Comparison of ENCODE assay signal across 1 cellular context in the genomic region with DNA sequence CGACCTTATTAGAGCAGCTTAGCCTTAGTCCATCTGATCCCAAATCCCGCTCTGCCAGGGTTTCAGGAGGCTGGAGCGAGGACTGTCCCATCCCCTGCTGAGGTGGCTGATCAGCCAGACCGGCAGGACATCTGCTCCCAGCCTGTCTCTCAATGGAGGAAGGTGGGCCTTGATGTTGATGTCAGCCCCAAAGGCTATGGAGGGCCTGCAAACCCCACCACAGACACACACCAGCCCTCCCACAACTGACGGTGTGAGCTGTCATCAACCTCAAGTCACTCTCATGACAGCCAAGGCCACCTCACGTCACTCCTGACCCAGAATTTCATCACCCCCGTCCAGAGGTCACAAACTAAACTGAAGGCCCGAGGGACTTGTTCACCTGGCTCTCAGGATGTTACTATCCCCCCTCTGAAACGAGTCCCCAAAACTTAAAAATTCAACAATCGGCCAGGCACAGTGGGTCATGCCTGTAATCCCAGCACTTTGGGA.
A peak's percentile ranks its signal among the peaks of the same experiment; 100 is the strongest.
TF ChIP-seq lines count a peak whose summit lies in the region.

No MANE protein-coding gene starts in this region.

TF ChIP-seq in HepG2, 621 proteins besides CTCF, POLR2A, EP300 and RAD21 (continued from another document):
- TF ChIP-seq FOXP4 (CRISPR knock-in tag; IDR thresholded peaks at IDR 0.05), result peak; percentile 48; the same call in 1 of the 2 replicates
- TF ChIP-seq SNAPC2 (CRISPR knock-in tag; IDR thresholded peaks at IDR 0.05), result no peak
- TF ChIP-seq SRY (CRISPR knock-in tag; IDR thresholded peaks at IDR 0.05), result peak; percentile 29; the same call in 1 of the 2 replicates
- no peak; the same call in 1 of the 2 replicates for TF ChIP-seq ETV5 (CRISPR knock-in tag; IDR thresholded peaks at IDR 0.05; ENCODE audit: borderline replicate concordance)
- no peak for TF ChIP-seq PAWR (CRISPR knock-in tag; IDR thresholded peaks at IDR 0.05; ENCODE audit: borderline replicate concordance)
- 0 out of 2 replicates have a peak, but pooled peaks have one; percentile 29 for TF ChIP-seq ZNF772 (CRISPR knock-in tag; IDR thresholded peaks at IDR 0.05)
- peak; percentile 36; the same call in 1 of the 2 replicates for TF ChIP-seq ZNF362 (CRISPR knock-in tag; IDR thresholded peaks at IDR 0.05; ENCODE audit: borderline replicate concordance)
- TF ChIP-seq ARID4A (CRISPR knock-in tag; IDR thresholded peaks at IDR 0.05; ENCODE audit: borderline replicate concordance), result peak; percentile 72; the same call in 1 of the 2 replicates
- no peak for TF ChIP-seq FOXO1 (CRISPR knock-in tag; IDR thresholded peaks at IDR 0.05)
- TF ChIP-seq ZSCAN21 (CRISPR knock-in tag; IDR thresholded peaks at IDR 0.05; ENCODE audit: borderline replicate concordance), result 0 out of 2 replicates have a peak, but pooled peaks have one; percentile 25
- TF ChIP-seq FOXK1 (CRISPR knock-in tag; IDR thresholded peaks at IDR 0.05; ENCODE audit: borderline replicate concordance, low read depth), result peak; percentile 45; the same call in 1 of the 2 replicates
- TF ChIP-seq PHF5A (CRISPR knock-in tag; IDR thresholded peaks at IDR 0.05; ENCODE audit: low read depth, unreplicated experiment), result no peak
- no peak for TF ChIP-seq ARNT2 (CRISPR knock-in tag; IDR thresholded peaks at IDR 0.05; ENCODE audit: low read depth)
- no peak for TF ChIP-seq SOX13 (IDR thresholded peaks at IDR 0.05)
- 0 out of 4 replicates have a peak, but pooled peaks of 1 of the 2 experiments have one; percentile 13 for TF ChIP-seq SOX13 (CRISPR knock-in tag; conservative IDR thresholded peaks at IDR 0.05 in 1 of 2, IDR thresholded peaks at IDR 0.05 in 1 of 2)
- TF ChIP-seq MATR3 (CRISPR knock-in tag; IDR thresholded peaks at IDR 0.05), result no peak
- TF ChIP-seq ZFP36L2 (CRISPR knock-in tag; IDR thresholded peaks at IDR 0.05), result no peak
- no peak for TF ChIP-seq NFKB2 (CRISPR knock-in tag; IDR thresholded peaks at IDR 0.05; ENCODE audit: borderline replicate concordance)
- TF ChIP-seq FUBP1 (CRISPR knock-in tag; IDR thresholded peaks at IDR 0.05; ENCODE audit: borderline replicate concordance), result no peak
- TF ChIP-seq PHF20 (CRISPR knock-in tag; IDR thresholded peaks at IDR 0.05), result 0 out of 2 replicates have a peak, but pooled peaks have one; percentile 25
- peak; percentile 83 for TF ChIP-seq SAP130 (CRISPR knock-in tag; IDR thresholded peaks at IDR 0.05; ENCODE audit: low read depth)
- TF ChIP-seq ZNF253 (CRISPR knock-in tag; IDR thresholded peaks at IDR 0.05; ENCODE audit: borderline replicate concordance), result no peak
- 0 out of 2 replicates have a peak, but pooled peaks have one; percentile 26 for TF ChIP-seq DPF2 (CRISPR knock-in tag; IDR thresholded peaks at IDR 0.05; ENCODE audit: borderline replicate concordance, low read depth)
- TF ChIP-seq SMAD3 (CRISPR knock-in tag; IDR thresholded peaks at IDR 0.05), result no peak
- TF ChIP-seq, protein P1, sequence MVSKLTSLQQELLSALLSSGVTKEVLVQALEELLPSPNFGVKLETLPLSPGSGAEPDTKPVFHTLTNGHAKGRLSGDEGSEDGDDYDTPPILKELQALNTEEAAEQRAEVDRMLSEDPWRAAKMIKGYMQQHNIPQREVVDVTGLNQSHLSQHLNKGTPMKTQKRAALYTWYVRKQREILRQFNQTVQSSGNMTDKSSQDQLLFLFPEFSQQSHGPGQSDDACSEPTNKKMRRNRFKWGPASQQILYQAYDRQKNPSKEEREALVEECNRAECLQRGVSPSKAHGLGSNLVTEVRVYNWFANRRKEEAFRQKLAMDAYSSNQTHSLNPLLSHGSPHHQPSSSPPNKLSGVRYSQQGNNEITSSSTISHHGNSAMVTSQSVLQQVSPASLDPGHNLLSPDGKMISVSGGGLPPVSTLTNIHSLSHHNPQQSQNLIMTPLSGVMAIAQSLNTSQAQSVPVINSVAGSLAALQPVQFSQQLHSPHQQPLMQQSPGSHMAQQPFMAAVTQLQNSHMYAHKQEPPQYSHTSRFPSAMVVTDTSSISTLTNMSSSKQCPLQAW (CRISPR knock-in tag; IDR thresholded peaks at IDR 0.05), result peak; percentile 54; the same call in 1 of the 2 replicates
- TF ChIP-seq, protein P2, sequence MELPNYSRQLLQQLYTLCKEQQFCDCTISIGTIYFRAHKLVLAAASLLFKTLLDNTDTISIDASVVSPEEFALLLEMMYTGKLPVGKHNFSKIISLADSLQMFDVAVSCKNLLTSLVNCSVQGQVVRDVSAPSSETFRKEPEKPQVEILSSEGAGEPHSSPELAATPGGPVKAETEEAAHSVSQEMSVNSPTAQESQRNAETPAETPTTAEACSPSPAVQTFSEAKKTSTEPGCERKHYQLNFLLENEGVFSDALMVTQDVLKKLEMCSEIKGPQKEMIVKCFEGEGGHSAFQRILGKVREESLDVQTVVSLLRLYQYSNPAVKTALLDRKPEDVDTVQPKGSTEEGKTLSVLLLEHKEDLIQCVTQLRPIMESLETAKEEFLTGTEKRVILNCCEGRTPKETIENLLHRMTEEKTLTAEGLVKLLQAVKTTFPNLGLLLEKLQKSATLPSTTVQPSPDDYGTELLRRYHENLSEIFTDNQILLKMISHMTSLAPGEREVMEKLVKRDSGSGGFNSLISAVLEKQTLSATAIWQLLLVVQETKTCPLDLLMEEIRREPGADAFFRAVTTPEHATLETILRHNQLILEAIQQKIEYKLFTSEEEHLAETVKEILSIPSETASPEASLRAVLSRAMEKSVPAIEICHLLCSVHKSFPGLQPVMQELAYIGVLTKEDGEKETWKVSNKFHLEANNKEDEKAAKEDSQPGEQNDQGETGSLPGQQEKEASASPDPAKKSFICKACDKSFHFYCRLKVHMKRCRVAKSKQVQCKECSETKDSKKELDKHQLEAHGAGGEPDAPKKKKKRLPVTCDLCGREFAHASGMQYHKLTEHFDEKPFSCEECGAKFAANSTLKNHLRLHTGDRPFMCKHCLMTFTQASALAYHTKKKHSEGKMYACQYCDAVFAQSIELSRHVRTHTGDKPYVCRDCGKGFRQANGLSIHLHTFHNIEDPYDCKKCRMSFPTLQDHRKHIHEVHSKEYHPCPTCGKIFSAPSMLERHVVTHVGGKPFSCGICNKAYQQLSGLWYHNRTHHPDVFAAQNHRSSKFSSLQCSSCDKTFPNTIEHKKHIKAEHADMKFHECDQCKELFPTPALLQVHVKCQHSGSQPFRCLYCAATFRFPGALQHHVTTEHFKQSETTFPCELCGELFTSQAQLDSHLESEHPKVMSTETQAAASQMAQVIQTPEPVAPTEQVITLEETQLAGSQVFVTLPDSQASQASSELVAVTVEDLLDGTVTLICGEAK (IDR thresholded peaks at IDR 0.05), result no peak
- TF ChIP-seq, protein P2 (CRISPR knock-in tag; IDR thresholded peaks at IDR 0.05), result peak; percentile 45; the same call in 1 of the 2 replicates
- TF ChIP-seq NR2C2 (CRISPR knock-in tag; IDR thresholded peaks at IDR 0.05; ENCODE audit: borderline replicate concordance), result peak; percentile 91
- no peak for TF ChIP-seq SMARCC2 (IDR thresholded peaks at IDR 0.05)
- TF ChIP-seq THYN1 (CRISPR knock-in tag; IDR thresholded peaks at IDR 0.05; ENCODE audit: borderline replicate concordance, low read depth), result no peak
- no peak for TF ChIP-seq ISX (CRISPR knock-in tag; conservative IDR thresholded peaks at IDR 0.05)
- no peak for TF ChIP-seq FOXA1 (IDR thresholded peaks at IDR 0.05)
- no peak for TF ChIP-seq FOXA1 (CRISPR knock-in tag; IDR thresholded peaks at IDR 0.05)
- no peak for TF ChIP-seq ADNP (CRISPR knock-in tag; IDR thresholded peaks at IDR 0.05)
- TF ChIP-seq TBX2 (CRISPR knock-in tag; IDR thresholded peaks at IDR 0.05; ENCODE audit: borderline replicate concordance), result peak; percentile 59; the same call in 1 of the 2 replicates
